8 cellular contexts compared by ENCODE assay signal in the genomic region with DNA sequence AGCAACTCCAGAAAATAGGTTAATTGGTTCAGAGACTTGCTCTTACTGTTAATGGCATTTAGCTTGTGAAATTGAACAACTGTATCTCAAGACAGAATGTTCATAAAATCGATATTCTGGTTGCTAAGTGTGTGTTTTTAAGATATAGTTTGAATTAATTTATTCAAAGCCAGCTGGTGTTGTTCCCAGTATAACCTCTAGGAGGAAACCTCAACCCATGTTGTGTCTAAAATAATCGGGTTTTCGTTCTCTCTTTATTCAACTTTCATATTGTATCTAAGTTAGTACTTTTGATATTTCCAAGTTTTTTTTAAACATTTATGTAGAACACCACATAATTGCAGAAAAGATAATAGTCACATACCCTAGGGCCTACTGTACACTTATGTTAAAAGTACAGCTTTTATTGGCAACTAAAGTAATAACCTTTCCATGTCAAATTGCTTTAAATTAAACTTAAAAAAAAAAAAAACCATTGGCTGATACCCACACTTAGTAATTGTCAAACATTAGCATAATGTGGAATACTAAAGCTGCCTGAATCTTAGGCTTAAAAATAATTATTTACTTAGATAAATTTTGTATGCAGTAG.
DNase-seq lines count a peak whose midpoint lies in the region; ATAC-seq and TF ChIP-seq lines count a peak whose summit lies in the region.

No MANE protein-coding gene starts in this region.

- H3K27ac Mint-ChIP-seq in CD4-positive, CD25-positive, alpha-beta regulatory T cell: no peak overlapping the region

- no peak overlapping the region for H3K4me3 Mint-ChIP-seq in CD4-positive, CD25-positive, alpha-beta regulatory T cell

- in situ Hi-C loops in HAP-1 (cut with MboI; ENCODE audit: low sequenced_read_pairs): no loop called here

- no peaks in the 10 kb centered on the region for H3K9me3 Mint-ChIP-seq in CD4-positive, CD25-positive, alpha-beta regulatory T cell

- H3K36me3 ChIP-seq in CD4-positive, CD25-positive, alpha-beta regulatory T cell (ENCODE audit: control insufficient read depth, insufficient read depth, low read length): no peaks in the 10 kb centered on the region
- no peaks in the 10 kb centered on the region for H3K36me3 ChIP-seq in HAP-1 (replicated peaks)

- no peak overlapping the region for H3K4me3 ChIP-seq in CD4-positive, CD25-positive, alpha-beta regulatory T cell (ENCODE audit: low read depth, low read length)
- H3K4me3 ChIP-seq in HAP-1: no peak overlapping the region

- no peak for ATAC-seq in CD4-positive, CD25-positive, alpha-beta regulatory T cell (ENCODE audit: low read depth in 2 of 2)
- peak; percentile 63 for ATAC-seq in SK-N-SH treated with all-trans-retinoic acid at 6 μM for 48 hours
- ATAC-seq in GM21786 (IDR thresholded peaks at IDR 0.05; ENCODE audit: unreplicated experiment): no peak

- H3K36me3 Mint-ChIP-seq in CD4-positive, CD25-positive, alpha-beta regulatory T cell: no peaks in the 10 kb centered on the region

- H3K4me1 ChIP-seq in CD4-positive, CD25-positive, alpha-beta regulatory T cell (ENCODE audit: control insufficient read depth, insufficient read depth, low read length, poor library complexity, severe bottlenecking): no peaks in the 10 kb centered on the region
- peaks cover 4% of the 10 kb centered on the region for H3K4me1 ChIP-seq in HAP-1

- H3K9me3 ChIP-seq in CD4-positive, CD25-positive, alpha-beta regulatory T cell (ENCODE audit: control insufficient read depth in 2 of 2, low read length in 2 of 2): no peaks in the 10 kb centered on the region
- no peaks in the 10 kb centered on the region for H3K9me3 ChIP-seq in HAP-1

- peaks cover 0 to 2% (median 0%) of the 10 kb centered on the region in 4 donors for H3K4me1 Mint-ChIP-seq in CD4-positive, CD25-positive, alpha-beta regulatory T cell

- no peak overlapping the region for H3K27ac ChIP-seq in CD4-positive, CD25-positive, alpha-beta regulatory T cell (ENCODE audit: insufficient read depth, low read length, poor library complexity, severe bottlenecking)

- H3K27me3 Mint-ChIP-seq in CD4-positive, CD25-positive, alpha-beta regulatory T cell: no peaks in the 10 kb centered on the region

- peak in 2 of 3 donors; percentile 1 to 17 for DNase-seq in CD4-positive, CD25-positive, alpha-beta regulatory T cell
- DNase-seq in HAP-1 (ENCODE audit: low spot score in 2 of 2): peak; percentile 22 to 23
- DNase-seq in inferior parietal cortex (ENCODE audit: extremely low spot score): peak; percentile 69
- no peak for DNase-seq in stimulated activated CD4-positive, alpha-beta T cell treated with anti-CD3 and anti-CD28 coated beads, Interleukin-1b, Interleukin-23, amount 100 ng/mL, for 48 hours
- no peak for DNase-seq in GM19238 (ENCODE audit: insufficient read length, low spot score)
- DNase-seq in mucosa of gallbladder (ENCODE audit: low spot score): no peak

- H3K27me3 ChIP-seq in CD4-positive, CD25-positive, alpha-beta regulatory T cell (ENCODE audit: control insufficient read depth, insufficient read depth, low read length): no peaks in the 10 kb centered on the region
- no peaks in the 10 kb centered on the region for H3K27me3 ChIP-seq in HAP-1 (ENCODE audit: low read depth)

TF ChIP-seq in SK-N-SH treated with all-trans-retinoic acid at 6 μM for 48 hours, 23 proteins besides CTCF, POLR2A, EP300 and RAD21:
- no peak for TF ChIP-seq ARNTL (CRISPR knock-in tag; IDR thresholded peaks at IDR 0.05; ENCODE audit: borderline replicate concordance, low read depth)
TF ChIP-seq in SK-N-SH treated with all-trans-retinoic acid at 6 μM for 48 hours: peak in this region for 0.

Comparison
In these comparisons a context has a peak if more than half of its experiments do, and no peak if none do; other contexts are left out.
1. DNase-seq: peak in CD4-positive, CD25-positive, alpha-beta regulatory T cell (2 of 3), HAP-1 (2 of 2) and inferior parietal cortex (single experiment); none in stimulated activated CD4-positive, alpha-beta T cell treated with anti-CD3 and anti-CD28 coated beads, Interleukin-1b, Interleukin-23, amount 100 ng/mL, for 48 hours (single experiment), GM19238 (single experiment) and mucosa of gallbladder (single experiment).